ENCODE assay signal across 1 cellular context in the genomic region with DNA sequence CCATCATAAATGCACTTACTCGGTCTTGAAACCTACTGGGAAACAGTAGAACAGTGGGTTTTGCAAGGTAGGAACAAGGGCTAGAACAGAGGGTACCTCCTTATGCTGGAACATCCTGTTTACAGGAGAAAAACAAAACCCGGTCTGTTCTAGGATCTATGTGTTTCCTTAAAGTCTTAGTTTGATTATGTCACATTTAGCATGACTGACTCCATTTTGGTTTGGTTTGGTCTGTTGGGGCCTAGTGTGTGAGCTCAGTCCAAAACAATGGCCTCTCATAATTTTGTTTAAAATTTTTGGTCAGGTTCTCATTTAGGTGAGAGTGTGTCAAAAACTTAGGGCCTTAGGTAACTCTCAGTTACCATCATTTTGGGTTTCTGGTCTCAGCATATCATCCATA.
TF ChIP-seq lines count a peak whose summit lies in the region.

No MANE protein-coding gene starts in this region.

TF ChIP-seq in K562, 482 proteins besides CTCF, POLR2A, EP300 and RAD21 (continued from another document):
- TF ChIP-seq, protein P1, sequence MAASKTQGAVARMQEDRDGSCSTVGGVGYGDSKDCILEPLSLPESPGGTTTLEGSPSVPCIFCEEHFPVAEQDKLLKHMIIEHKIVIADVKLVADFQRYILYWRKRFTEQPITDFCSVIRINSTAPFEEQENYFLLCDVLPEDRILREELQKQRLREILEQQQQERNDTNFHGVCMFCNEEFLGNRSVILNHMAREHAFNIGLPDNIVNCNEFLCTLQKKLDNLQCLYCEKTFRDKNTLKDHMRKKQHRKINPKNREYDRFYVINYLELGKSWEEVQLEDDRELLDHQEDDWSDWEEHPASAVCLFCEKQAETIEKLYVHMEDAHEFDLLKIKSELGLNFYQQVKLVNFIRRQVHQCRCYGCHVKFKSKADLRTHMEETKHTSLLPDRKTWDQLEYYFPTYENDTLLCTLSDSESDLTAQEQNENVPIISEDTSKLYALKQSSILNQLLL (CRISPR knock-in tag; IDR thresholded peaks at IDR 0.05; ENCODE audit: borderline replicate concordance): no peak
- TF ChIP-seq HDAC1 (IDR thresholded peaks at IDR 0.05) (no peak), PYGO2 (tag; IDR thresholded peaks at IDR 0.05) (peak; percentile 90), NR2C1 (IDR thresholded peaks at IDR 0.05) (no peak), NR2C1 (tag; IDR thresholded peaks at IDR 0.05) (peak; percentile 73), IRF9 (tag; IDR thresholded peaks at IDR 0.05) (peak; percentile 28; the same call in 1 of the 2 replicates), ZNF668 (CRISPR knock-in tag; IDR thresholded peaks at IDR 0.05) (peak; percentile 85; the same call in 1 of the 2 replicates), MBD2 (IDR thresholded peaks at IDR 0.05; ENCODE audit: borderline replicate concordance, low read depth) (no peak), CXXC5 (CRISPR knock-in tag; IDR thresholded peaks at IDR 0.05) (peak; percentile 65; the same call in 1 of the 2 replicates), PTTG1 (tag; IDR thresholded peaks at IDR 0.05; ENCODE audit: low read depth) (peak; percentile 82), THRAP3 (IDR thresholded peaks at IDR 0.05; ENCODE audit: borderline replicate concordance) (no peak)
- TF ChIP-seq, protein P2, sequence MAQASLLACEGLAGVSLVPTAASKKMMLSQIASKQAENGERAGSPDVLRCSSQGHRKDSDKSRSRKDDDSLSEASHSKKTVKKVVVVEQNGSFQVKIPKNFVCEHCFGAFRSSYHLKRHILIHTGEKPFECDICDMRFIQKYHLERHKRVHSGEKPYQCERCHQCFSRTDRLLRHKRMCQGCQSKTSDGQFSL (CRISPR knock-in tag; IDR thresholded peaks at IDR 0.05): no peak
- TF ChIP-seq, protein P2 (tag; IDR thresholded peaks at IDR 0.05): peak in 1 of 2 experiments; percentile 92; a peak in 2 of 4 replicates
